Comparison of ENCODE assay signal across 9 cellular contexts in the genomic region with DNA sequence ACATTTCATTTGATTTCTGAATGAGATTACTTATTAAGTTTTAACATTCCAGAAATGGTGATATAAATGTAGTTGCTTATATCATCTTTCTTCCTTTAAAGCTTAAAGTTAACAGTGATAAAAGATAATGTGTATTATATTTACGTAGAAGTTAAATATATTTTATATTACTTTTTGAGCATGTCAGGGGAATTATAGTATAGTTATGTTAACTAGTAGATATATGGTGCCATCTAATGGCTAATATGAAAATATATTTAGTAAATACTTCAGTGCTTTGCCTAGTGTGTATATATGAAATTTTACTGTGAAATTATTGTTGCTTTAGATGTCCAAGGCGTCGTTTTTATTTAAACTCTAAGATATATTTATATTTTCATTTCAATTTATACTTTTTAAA. TPM values are rescaled to one million over a fixed set of nuclear protein-coding genes. Genes with fewer than 3 reads are reported as not detected.
A peak's percentile ranks its signal among the peaks of the same experiment; 100 is the strongest.
DNase-seq lines count a peak whose midpoint lies in the region; ATAC-seq and TF ChIP-seq lines count a peak whose summit lies in the region.
"Had no signal": no experiment of that assay in that cellular context is flagged by ENCODE, and none has a peak within 500 bp of the region (broad histone marks: within the 10 kb centered on the region; RNA-seq: fewer than 3 reads in every experiment).

No MANE protein-coding gene starts in this region.

- H3K9me3 Mint-ChIP-seq in progenitor cell of endocrine pancreas (ENCODE audit: low read depth), result no peaks in the 10 kb centered on the region

- ATAC-seq in GM21786 (IDR thresholded peaks at IDR 0.05; ENCODE audit: unreplicated experiment), result no peak

- H3K4me1 Mint-ChIP-seq in progenitor cell of endocrine pancreas (ENCODE audit: low read depth), result no peaks in the 10 kb centered on the region

- no peaks in the 10 kb centered on the region for H3K27me3 Mint-ChIP-seq in progenitor cell of endocrine pancreas

- peak; percentile 14 for TF ChIP-seq CTCF in cardiac fibroblast (IDR thresholded peaks at IDR 0.05; ENCODE audit: low read depth, low read length)
- peak; percentile 42 for TF ChIP-seq CTCF in progenitor cell of endocrine pancreas (IDR thresholded peaks at IDR 0.05; ENCODE audit: unreplicated experiment)

- H3K36me3 Mint-ChIP-seq in progenitor cell of endocrine pancreas (ENCODE audit: insufficient read depth), result no peaks in the 10 kb centered on the region

- no peak overlapping the region for H3K4me3 ChIP-seq in cardiac fibroblast (replicated peaks in 1 of 2; ENCODE audit: low read depth in 2 of 2, low read length in 2 of 2)

- DNase-seq in NCI-H2107 treated with DMSO at 0.1 percent for 48 hours (lab: John Stamatoyannopoulos, UW; ENCODE audit: unreplicated experiment) (peak; percentile 51), NCI-H2107 (lab: John Stamatoyannopoulos, UW) (no peak), NCI-H1694 treated with DMSO at 0.1 percent for 48 hours (lab: John Stamatoyannopoulos, UW) (peak; percentile 79), cardiac fibroblast (ENCODE audit: low read depth in 2 of 2) (peak; percentile 44 to 53), progenitor cell of endocrine pancreas (ENCODE audit: low spot score, unreplicated experiment) (no peak), UCSD-AML1 (lab: John Stamatoyannopoulos, UW; ENCODE audit: unreplicated experiment) (no peak), ureter (ENCODE audit: low spot score) (no peak)
- DNase-seq: BE2C had no signal

- H3K4me3 Mint-ChIP-seq in progenitor cell of endocrine pancreas (ENCODE audit: low read depth), result no peak overlapping the region

- no peak overlapping the region for H3K27ac Mint-ChIP-seq in progenitor cell of endocrine pancreas

RNA-seq across cellular contexts. Expression of a gene that starts 51.5 kb away (rescaled TPM):
- total RNA-seq in progenitor cell of endocrine pancreas, result 3.7 TPM in 2 replicates
- 0.05 TPM for total RNA-seq in ureter

Comparison
In these comparisons a context has a peak if more than half of its experiments do, and no peak if none do; other contexts are left out.
1. DNase-seq: peak in NCI-H2107 treated with DMSO at 0.1 percent for 48 hours (single experiment), NCI-H1694 treated with DMSO at 0.1 percent for 48 hours (single experiment) and cardiac fibroblast (2 of 2); none in NCI-H2107 (single experiment), progenitor cell of endocrine pancreas (single experiment), UCSD-AML1 (single experiment) and ureter (single experiment).